8 cellular contexts compared by ENCODE assay signal in the genomic region with DNA sequence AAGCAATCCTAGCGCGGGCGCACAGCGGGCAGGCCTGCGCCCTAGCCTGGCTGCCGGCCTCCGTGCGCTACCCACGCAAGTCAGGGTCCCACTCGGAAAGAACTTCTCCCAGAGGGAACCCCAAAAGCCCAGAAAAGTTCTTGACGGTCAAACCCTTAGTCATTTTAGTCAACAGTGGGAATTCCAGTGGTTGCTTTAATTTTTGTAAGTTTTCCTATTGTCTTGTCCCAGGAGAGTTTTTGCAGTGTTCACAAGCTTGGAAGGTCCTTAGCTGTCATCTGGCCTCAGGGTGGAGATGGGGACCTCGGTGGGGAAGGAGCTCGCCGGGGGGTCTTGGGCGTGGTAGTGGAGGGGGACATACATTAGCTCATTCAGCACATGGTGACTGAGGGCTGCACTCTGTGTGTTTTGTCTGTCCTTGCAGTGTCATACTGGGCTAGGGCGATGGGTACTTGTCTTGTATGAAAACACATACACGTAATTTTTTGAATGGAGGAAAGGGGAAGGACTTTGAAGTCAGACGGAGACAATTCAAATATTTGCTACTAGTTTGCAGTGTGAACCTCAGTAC. TPM values are rescaled to one million over a fixed set of nuclear protein-coding genes. Genes with fewer than 3 reads are reported as not detected.
DNase-seq lines count a peak whose midpoint lies in the region; ATAC-seq and TF ChIP-seq lines count a peak whose summit lies in the region.

No MANE protein-coding gene starts in this region.

- H3K9me3 ChIP-seq in HEK293 (ENCODE audit: control insufficient read depth, insufficient read depth, low read depth, low read length) = no peaks in the 10 kb centered on the region

- no peaks in the 10 kb centered on the region for H3K36me3 ChIP-seq in HEK293 (ENCODE audit: control insufficient read depth in 2 of 2, insufficient read depth in 1 of 2, low read length in 2 of 2)

- H3K4me1 Mint-ChIP-seq in osteocyte (ENCODE audit: unreplicated experiment) = peaks cover 15% of the 10 kb centered on the region

- H3K4me3 Mint-ChIP-seq in osteocyte (ENCODE audit: unreplicated experiment) = peak overlapping the region; percentile 78

- H3K27ac ChIP-seq in HEK293 (ENCODE audit: extremely low read depth, low read depth, low read length) = peak overlapping the region; percentile 56; the same call in 1 of the 2 replicates

- CTCF ChIA-PET in HEK293 (lab: Yijun Ruan, JAX) = interaction anchor here (1.0 to 3.0 kb wide), 2 partner anchors 167 to 351 kb away, joined by 4 to 10 read pairs; no protein-coding TSS in a partner anchor

- DNase-seq in NCI-H1417 (lab: John Stamatoyannopoulos, UW) (peak in 2 of 3 experiments; percentile 53 to 73), NCI-H1417 treated with DMSO at 0.1 percent for 48 hours (lab: John Stamatoyannopoulos, UW) (no peak), fibroblast of mammary gland (ENCODE audit: low read depth) (no peak), osteocyte (ENCODE audit: extremely low spot score, unreplicated experiment) (no peak), H4 (ENCODE audit: low spot score) (no peak)

- H3K27me3 Mint-ChIP-seq in osteocyte (ENCODE audit: unreplicated experiment) = peaks cover 9% of the 10 kb centered on the region

- H3K4me1 ChIP-seq in HEK293 (ENCODE audit: control insufficient read depth, insufficient read depth, low read length) = 0 out of 2 replicates have a peak, but pooled peaks cover 2% of the 10 kb centered on the region

- no peaks in the 10 kb centered on the region for H3K36me3 Mint-ChIP-seq in osteocyte (ENCODE audit: unreplicated experiment)

- TF ChIP-seq CTCF in HEK293 (tag by site-specific recombination; IDR thresholded peaks at IDR 0.05) (no peak), fibroblast of mammary gland (conservative IDR thresholded peaks at IDR 0.05; ENCODE audit: control insufficient read depth, insufficient read depth, low read depth, low read length) (no peak), osteocyte (IDR thresholded peaks at IDR 0.05) (no peak)

- peak overlapping the region; percentile 74 for H3K27ac Mint-ChIP-seq in osteocyte (ENCODE audit: unreplicated experiment)

- POLR2A ChIA-PET in HEK293 (lab: Yijun Ruan, JAX) = no interaction called here

- ATAC-seq in SK-N-SH treated with all-trans-retinoic acid at 6 μM for 48 hours (peak; percentile 27), HG02981 (IDR thresholded peaks at IDR 0.05; ENCODE audit: unreplicated experiment) (no peak)

- H3K4me3 ChIP-seq in HEK293 (ENCODE audit: low read depth, low read length) (peak overlapping the region; percentile 67), fibroblast of mammary gland (ENCODE audit: control insufficient read depth, low read depth, low read length) (peak overlapping the region; percentile 87)

- H3K9me3 Mint-ChIP-seq in osteocyte (ENCODE audit: unreplicated experiment) = no peaks in the 10 kb centered on the region

TF ChIP-seq in HEK293, 187 proteins besides CTCF, POLR2A, EP300 and RAD21:
- TF ChIP-seq BCL11B (tag by site-specific recombination; IDR thresholded peaks at IDR 0.05; ENCODE audit: low read depth) (no peak), ZNF777 (tag by site-specific recombination; IDR thresholded peaks at IDR 0.05; ENCODE audit: borderline replicate concordance) (no peak), KLF8 (tag by site-specific recombination; IDR thresholded peaks at IDR 0.05) (no peak), ZNF335 (tag by site-specific recombination; conservative IDR thresholded peaks at IDR 0.05) (peak; percentile 89), ZBTB20 (tag by site-specific recombination; IDR thresholded peaks at IDR 0.05) (peak; percentile 54; the same call in 1 of the 2 replicates), ZBTB8A (tag by site-specific recombination; IDR thresholded peaks at IDR 0.05) (peak; percentile 10; the same call in 1 of the 2 replicates), ZNF423 (tag by site-specific recombination; IDR thresholded peaks at IDR 0.05) (peak; percentile 8; the same call in 1 of the 2 replicates), GLIS1 (tag by site-specific recombination; IDR thresholded peaks at IDR 0.05) (peak; percentile 88), ZSCAN23 (tag by site-specific recombination; IDR thresholded peaks at IDR 0.05) (no peak), ZIC2 (tag by site-specific recombination; IDR thresholded peaks at IDR 0.05) (peak; percentile 43; the same call in 1 of the 2 replicates), KLF9 (tag by site-specific recombination; IDR thresholded peaks at IDR 0.05; ENCODE audit: low read depth) (peak; percentile 39; the same call in 1 of the 2 replicates)
- TF ChIP-seq, protein P1, sequence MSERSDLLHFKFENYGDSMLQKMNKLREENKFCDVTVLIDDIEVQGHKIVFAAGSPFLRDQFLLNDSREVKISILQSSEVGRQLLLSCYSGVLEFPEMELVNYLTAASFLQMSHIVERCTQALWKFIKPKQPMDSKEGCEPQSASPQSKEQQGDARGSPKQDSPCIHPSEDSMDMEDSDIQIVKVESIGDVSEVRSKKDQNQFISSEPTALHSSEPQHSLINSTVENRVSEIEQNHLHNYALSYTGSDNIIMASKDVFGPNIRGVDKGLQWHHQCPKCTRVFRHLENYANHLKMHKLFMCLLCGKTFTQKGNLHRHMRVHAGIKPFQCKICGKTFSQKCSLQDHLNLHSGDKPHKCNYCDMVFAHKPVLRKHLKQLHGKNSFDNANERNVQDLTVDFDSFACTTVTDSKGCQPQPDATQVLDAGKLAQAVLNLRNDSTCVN (tag by site-specific recombination; optimal IDR thresholded peaks at IDR 0.05) = peak; percentile 25

TF ChIP-seq in SK-N-SH treated with all-trans-retinoic acid at 6 μM for 48 hours, 23 proteins besides CTCF, POLR2A, EP300 and RAD21:
- TF ChIP-seq ZNF70 (CRISPR knock-in tag; IDR thresholded peaks at IDR 0.05) (no peak), ZNF8 (CRISPR knock-in tag; IDR thresholded peaks at IDR 0.05) (no peak), RARB (CRISPR knock-in tag; IDR thresholded peaks at IDR 0.05) (no peak), BACH2 (CRISPR knock-in tag; IDR thresholded peaks at IDR 0.05; ENCODE audit: borderline replicate concordance) (no peak), TOX (CRISPR knock-in tag; IDR thresholded peaks at IDR 0.05; ENCODE audit: borderline replicate concordance) (no peak), PPARA (CRISPR knock-in tag; IDR thresholded peaks at IDR 0.05; ENCODE audit: borderline replicate concordance) (no peak), CSDC2 (CRISPR knock-in tag; IDR thresholded peaks at IDR 0.05) (no peak), ZC3H10 (CRISPR knock-in tag; IDR thresholded peaks at IDR 0.05) (no peak), ZFP3 (CRISPR knock-in tag; IDR thresholded peaks at IDR 0.05) (no peak), ZNF565 (CRISPR knock-in tag; conservative IDR thresholded peaks at IDR 0.05; ENCODE audit: low read depth) (no peak)
- TF ChIP-seq, protein P2, sequence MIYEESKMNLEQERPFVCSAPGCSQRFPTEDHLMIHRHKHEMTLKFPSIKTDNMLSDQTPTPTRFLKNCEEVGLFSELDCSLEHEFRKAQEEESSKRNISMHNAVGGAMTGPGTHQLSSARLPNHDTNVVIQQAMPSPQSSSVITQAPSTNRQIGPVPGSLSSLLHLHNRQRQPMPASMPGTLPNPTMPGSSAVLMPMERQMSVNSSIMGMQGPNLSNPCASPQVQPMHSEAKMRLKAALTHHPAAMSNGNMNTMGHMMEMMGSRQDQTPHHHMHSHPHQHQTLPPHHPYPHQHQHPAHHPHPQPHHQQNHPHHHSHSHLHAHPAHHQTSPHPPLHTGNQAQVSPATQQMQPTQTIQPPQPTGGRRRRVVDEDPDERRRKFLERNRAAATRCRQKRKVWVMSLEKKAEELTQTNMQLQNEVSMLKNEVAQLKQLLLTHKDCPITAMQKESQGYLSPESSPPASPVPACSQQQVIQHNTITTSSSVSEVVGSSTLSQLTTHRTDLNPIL (CRISPR knock-in tag; IDR thresholded peaks at IDR 0.05; ENCODE audit: low read depth) = no peak
- TF ChIP-seq, protein P3, sequence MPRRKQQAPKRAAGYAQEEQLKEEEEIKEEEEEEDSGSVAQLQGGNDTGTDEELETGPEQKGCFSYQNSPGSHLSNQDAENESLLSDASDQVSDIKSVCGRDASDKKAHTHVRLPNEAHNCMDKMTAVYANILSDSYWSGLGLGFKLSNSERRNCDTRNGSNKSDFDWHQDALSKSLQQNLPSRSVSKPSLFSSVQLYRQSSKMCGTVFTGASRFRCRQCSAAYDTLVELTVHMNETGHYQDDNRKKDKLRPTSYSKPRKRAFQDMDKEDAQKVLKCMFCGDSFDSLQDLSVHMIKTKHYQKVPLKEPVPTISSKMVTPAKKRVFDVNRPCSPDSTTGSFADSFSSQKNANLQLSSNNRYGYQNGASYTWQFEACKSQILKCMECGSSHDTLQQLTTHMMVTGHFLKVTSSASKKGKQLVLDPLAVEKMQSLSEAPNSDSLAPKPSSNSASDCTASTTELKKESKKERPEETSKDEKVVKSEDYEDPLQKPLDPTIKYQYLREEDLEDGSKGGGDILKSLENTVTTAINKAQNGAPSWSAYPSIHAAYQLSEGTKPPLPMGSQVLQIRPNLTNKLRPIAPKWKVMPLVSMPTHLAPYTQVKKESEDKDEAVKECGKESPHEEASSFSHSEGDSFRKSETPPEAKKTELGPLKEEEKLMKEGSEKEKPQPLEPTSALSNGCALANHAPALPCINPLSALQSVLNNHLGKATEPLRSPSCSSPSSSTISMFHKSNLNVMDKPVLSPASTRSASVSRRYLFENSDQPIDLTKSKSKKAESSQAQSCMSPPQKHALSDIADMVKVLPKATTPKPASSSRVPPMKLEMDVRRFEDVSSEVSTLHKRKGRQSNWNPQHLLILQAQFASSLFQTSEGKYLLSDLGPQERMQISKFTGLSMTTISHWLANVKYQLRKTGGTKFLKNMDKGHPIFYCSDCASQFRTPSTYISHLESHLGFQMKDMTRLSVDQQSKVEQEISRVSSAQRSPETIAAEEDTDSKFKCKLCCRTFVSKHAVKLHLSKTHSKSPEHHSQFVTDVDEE (CRISPR knock-in tag; IDR thresholded peaks at IDR 0.05) = no peak; the same call in 1 of the 2 replicates
- TF ChIP-seq, protein P4, sequence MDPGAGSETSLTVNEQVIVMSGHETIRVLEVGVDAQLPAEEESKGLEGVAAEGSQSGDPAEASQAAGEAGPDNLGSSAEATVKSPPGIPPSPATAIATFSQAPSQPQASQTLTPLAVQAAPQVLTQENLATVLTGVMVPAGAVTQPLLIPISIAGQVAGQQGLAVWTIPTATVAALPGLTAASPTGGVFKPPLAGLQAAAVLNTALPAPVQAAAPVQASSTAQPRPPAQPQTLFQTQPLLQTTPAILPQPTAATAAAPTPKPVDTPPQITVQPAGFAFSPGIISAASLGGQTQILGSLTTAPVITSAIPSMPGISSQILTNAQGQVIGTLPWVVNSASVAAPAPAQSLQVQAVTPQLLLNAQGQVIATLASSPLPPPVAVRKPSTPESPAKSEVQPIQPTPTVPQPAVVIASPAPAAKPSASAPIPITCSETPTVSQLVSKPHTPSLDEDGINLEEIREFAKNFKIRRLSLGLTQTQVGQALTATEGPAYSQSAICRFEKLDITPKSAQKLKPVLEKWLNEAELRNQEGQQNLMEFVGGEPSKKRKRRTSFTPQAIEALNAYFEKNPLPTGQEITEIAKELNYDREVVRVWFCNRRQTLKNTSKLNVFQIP (CRISPR knock-in tag; IDR thresholded peaks at IDR 0.05; ENCODE audit: borderline replicate concordance, low read depth) = no peak

RNA-seq across cellular contexts. Expression of a gene that starts 0.7 kb away (rescaled TPM):
- total RNA-seq in osteocyte = 4.4 and 5.3 TPM in 2 replicates
- 6.9 and 7.5 TPM in 2 replicates for total RNA-seq in H4 (2014; rRNA removed; shearing (Covaris generic))

RNA-seq across cellular contexts. Expression of a gene that starts 20.0 kb away (rescaled TPM):
- total RNA-seq in osteocyte = 1.5 and 2.0 TPM in 2 replicates
- total RNA-seq in H4 (2014; rRNA removed; shearing (Covaris generic)) = 0.66 and 0.68 TPM in 2 replicates

Comparison
In these comparisons a context has a peak if more than half of its experiments do, and no peak if none do; other contexts are left out.
1. DNase-seq: peak in NCI-H1417 (2 of 3); none in NCI-H1417 treated with DMSO at 0.1 percent for 48 hours (single experiment), fibroblast of mammary gland (single experiment), osteocyte (single experiment) and H4 (single experiment).